ENCODE assay signal across 10 cellular contexts in the genomic region with DNA sequence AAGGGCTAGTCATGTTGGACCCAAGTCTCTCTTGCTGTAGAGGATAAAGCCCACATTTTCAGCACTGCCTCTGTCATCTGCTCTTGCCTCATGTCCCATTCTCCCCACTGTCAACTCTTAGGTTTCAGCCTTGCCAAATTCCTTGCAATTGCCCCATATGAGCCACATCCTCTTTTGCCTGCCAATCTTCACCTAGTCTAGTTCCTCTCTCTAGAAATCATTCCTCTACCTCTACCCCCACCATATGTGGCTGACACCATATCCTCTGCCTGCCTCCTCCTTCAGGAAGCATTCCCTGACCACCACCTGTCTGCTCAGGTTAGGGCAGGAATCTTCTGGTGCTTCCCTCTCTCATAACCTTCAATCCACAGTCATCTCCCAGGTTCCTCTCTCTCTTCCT. TPM values are rescaled to one million over a fixed set of nuclear protein-coding genes. Genes with fewer than 3 reads are reported as not detected.
DNase-seq lines count a peak whose midpoint lies in the region; ATAC-seq and TF ChIP-seq lines count a peak whose summit lies in the region.
"Had no signal": no experiment of that assay in that cellular context is flagged by ENCODE, and none has a peak within 500 bp of the region (broad histone marks: within the 10 kb centered on the region; RNA-seq: fewer than 3 reads in every experiment).

No MANE protein-coding gene starts in this region.

- no peaks in the 10 kb centered on the region for H3K27me3 ChIP-seq in dorsolateral prefrontal cortex
- H3K27me3 ChIP-seq: thyroid gland had no signal

- H3K27ac ChIP-seq in dorsolateral prefrontal cortex: peak overlapping the region in 48 of 59 donors; percentile 5 to 91 (median 78)

- no peak for TF ChIP-seq CTCF in dorsolateral prefrontal cortex (IDR thresholded peaks at IDR 0.05 in 54 of 56, conservative IDR thresholded peaks at IDR 0.05 in 2 of 56; ENCODE audit: low read depth in 1 of 56, partially characterized antibody in 56 of 56)

- intact Hi-C loops in dorsolateral prefrontal cortex (cut with DNase I): no loop called here

- DNase-seq in EL (peak; percentile 46), NOMO-1 treated with dmso at 0.1 percent for 144 hours (lab: John Stamatoyannopoulos, UW; ENCODE audit: unreplicated experiment) (peak; percentile 98), dorsolateral prefrontal cortex (no peak), pons (ENCODE audit: low spot score) (peak; percentile 66), NCI-H345 (lab: John Stamatoyannopoulos, UW) (no peak), NCI-H2081 (lab: John Stamatoyannopoulos, UW) (no peak)
- DNase-seq: activated CD4-positive, alpha-beta T cell treated with anti-CD3 and anti-CD28 coated beads for 1 hour had no signal

- ATAC-seq in HG03354 (IDR thresholded peaks at IDR 0.05; ENCODE audit: poor library complexity, severe bottlenecking, unreplicated experiment): no peak
- no peak for ATAC-seq in GM18867 (IDR thresholded peaks at IDR 0.05; ENCODE audit: unreplicated experiment)

- no peak overlapping the region for H3K4me3 ChIP-seq in dorsolateral prefrontal cortex
- H3K4me3 ChIP-seq: thyroid gland had no signal

RNA-seq across cellular contexts. Expression of a gene that starts 38.2 kb away (rescaled TPM):
- total RNA-seq in dorsolateral prefrontal cortex: 10 to 100 TPM; 16.2 to 58.9 (median 38.4) TPM

Comparison
In these comparisons a context has a peak if more than half of its experiments do, and no peak if none do; other contexts are left out.
1. DNase-seq: peak in EL (single experiment), NOMO-1 treated with dmso at 0.1 percent for 144 hours (single experiment) and pons (single experiment); none in dorsolateral prefrontal cortex (0 of 10), NCI-H345 (single experiment) and NCI-H2081 (0 of 2).